ENCODE assay signal across 8 cellular contexts in the genomic region with DNA sequence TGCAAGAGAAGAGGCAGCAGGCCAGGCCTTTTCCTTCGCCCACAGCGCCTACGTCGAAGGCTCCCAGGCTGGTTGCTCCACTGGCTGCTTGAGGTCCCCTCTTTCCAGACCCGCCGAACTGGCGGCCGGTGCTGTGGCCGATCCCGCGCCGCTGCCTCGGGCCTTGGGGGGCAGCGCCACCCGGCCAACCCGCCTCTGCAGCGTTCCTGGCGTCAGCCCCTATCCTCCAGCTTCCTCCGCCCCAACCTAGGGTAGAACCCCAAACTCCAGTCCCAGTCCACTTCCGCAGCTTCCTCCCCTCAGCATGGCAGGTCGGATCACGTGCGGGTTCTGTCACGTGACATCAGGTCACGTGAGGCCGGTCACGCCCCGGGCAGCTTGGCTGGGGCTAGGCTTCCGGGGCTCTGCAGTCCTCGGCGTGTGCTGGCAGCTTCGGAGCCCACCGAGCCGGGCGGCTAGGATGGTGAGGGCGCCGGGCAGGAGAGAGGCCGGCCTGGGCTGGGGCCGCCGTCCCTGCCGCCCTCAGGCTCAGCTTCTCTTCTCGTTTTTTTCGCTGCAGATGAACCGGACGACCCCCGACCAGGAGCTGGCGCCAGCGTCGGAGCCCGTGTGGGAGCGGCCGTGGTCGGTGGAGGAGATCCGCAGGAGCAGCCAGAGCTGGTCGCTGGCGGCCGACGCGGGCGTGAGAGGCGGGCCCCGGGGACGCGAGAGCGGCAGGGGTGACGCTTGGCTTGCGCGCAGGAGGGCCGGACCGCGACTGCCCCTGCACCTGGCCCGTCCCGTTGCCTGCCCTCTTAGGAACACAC. TPM values are rescaled to one million over a fixed set of nuclear protein-coding genes. Genes with fewer than 3 reads are reported as not detected.
DNase-seq lines count a peak whose midpoint lies in the region; ATAC-seq and TF ChIP-seq lines count a peak whose summit lies in the region.
"Not testable (repeated sequence)": the region's sequence is repeated elsewhere in the genome, so short reads cannot be mapped to it uniquely, and the experiment has no call there.

A gene with protein sequence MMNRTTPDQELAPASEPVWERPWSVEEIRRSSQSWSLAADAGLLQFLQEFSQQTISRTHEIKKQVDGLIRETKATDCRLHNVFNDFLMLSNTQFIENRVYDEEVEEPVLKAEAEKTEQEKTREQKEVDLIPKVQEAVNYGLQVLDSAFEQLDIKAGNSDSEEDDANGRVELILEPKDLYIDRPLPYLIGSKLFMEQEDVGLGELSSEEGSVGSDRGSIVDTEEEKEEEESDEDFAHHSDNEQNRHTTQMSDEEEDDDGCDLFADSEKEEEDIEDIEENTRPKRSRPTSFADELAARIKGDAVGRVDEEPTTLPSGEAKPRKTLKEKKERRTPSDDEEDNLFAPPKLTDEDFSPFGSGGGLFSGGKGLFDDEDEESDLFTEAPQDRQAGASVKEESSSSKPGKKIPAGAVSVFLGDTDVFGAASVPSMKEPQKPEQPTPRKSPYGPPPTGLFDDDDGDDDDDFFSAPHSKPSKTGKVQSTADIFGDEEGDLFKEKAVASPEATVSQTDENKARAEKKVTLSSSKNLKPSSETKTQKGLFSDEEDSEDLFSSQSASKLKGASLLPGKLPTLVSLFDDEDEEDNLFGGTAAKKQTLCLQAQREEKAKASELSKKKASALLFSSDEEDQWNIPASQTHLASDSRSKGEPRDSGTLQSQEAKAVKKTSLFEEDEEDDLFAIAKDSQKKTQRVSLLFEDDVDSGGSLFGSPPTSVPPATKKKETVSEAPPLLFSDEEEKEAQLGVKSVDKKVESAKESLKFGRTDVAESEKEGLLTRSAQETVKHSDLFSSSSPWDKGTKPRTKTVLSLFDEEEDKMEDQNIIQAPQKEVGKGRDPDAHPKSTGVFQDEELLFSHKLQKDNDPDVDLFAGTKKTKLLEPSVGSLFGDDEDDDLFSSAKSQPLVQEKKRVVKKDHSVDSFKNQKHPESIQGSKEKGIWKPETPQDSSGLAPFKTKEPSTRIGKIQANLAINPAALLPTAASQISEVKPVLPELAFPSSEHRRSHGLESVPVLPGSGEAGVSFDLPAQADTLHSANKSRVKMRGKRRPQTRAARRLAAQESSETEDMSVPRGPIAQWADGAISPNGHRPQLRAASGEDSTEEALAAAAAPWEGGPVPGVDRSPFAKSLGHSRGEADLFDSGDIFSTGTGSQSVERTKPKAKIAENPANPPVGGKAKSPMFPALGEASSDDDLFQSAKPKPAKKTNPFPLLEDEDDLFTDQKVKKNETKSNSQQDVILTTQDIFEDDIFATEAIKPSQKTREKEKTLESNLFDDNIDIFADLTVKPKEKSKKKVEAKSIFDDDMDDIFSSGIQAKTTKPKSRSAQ (N-terminal part only) (plus strand): TSS at position 409 of the 806 bp plus-strand sequence. CDS start 52 bp downstream, at position 461.

- H3K9me3 Mint-ChIP-seq in GM23338; activated T-helper 2 cell treated with anti-CD3 and anti-CD28 coated beads, Interferon-gamma antibody, Interleukin-2, Interleukin-4, amounts not matched to agents 10 μg/mL and 5 μg/mL and 100 μg/mL, durations not matched to agents 14 hours and 24 hours and 36 hours; natural killer cell: not testable (repeated sequence)

- H3K4me3 ChIP-seq in GM23338 (peak within 1 kb of the TSS; percentile 69), RWPE2 (ENCODE audit: severe bottlenecking) (peak within 1 kb of the TSS; percentile 50), fibroblast of pulmonary artery (replicated peaks; ENCODE audit: low read depth, low read length) (peak within 1 kb of the TSS; percentile 67)

- H3K36me3 ChIP-seq in GM23338 (ENCODE audit: insufficient read depth); RWPE2 (ENCODE audit: low read depth): not testable (repeated sequence)

- not testable (repeated sequence) for H3K9me2 ChIP-seq in GM23338 (ENCODE audit: insufficient read depth)

- not testable (repeated sequence) for H3K27me3 ChIP-seq in GM23338 (ENCODE audit: insufficient read depth); RWPE2 (ENCODE audit: insufficient read depth, poor library complexity, severe bottlenecking)

- H3K4me1 ChIP-seq in GM23338 (ENCODE audit: insufficient read depth); RWPE2 (ENCODE audit: insufficient read depth, poor library complexity, severe bottlenecking): not testable (repeated sequence)

- not testable (repeated sequence) for H2AFZ ChIP-seq in GM23338

- not testable (repeated sequence) for H3F3A ChIP-seq in GM23338 (replicated peaks; ENCODE audit: low read depth)

- not testable (repeated sequence) for H3K4me1 Mint-ChIP-seq in GM23338; activated T-helper 2 cell treated with anti-CD3 and anti-CD28 coated beads, Interferon-gamma antibody, Interleukin-2, Interleukin-4, amounts not matched to agents 10 μg/mL and 5 μg/mL and 100 μg/mL, durations not matched to agents 14 hours and 24 hours and 36 hours (ENCODE audit: low read depth); natural killer cell

- H4K20me1 ChIP-seq in GM23338 (replicated peaks; ENCODE audit: insufficient read depth): not testable (repeated sequence)

- not testable (repeated sequence) for H3K27ac ChIP-seq in GM23338 (ENCODE audit: low read depth); RWPE2 (ENCODE audit: poor library complexity, severe bottlenecking)

- not testable (repeated sequence) for H3K9me3 ChIP-seq in RWPE2 (ENCODE audit: severe bottlenecking)

- TF ChIP-seq CTCF in GM23338 (conservative IDR thresholded peaks at IDR 0.05; ENCODE audit: low read depth in 2 of 2); RWPE2 (IDR thresholded peaks at IDR 0.05; ENCODE audit: poor library complexity, severe bottlenecking); fibroblast of pulmonary artery (IDR thresholded peaks at IDR 0.05; ENCODE audit: low read length, missing control alignments); natural killer cell (IDR thresholded peaks at IDR 0.05): not testable (repeated sequence)

- H3K27me3 Mint-ChIP-seq in GM23338 (ENCODE audit: insufficient read depth, low read depth, poor library complexity); activated T-helper 2 cell treated with anti-CD3 and anti-CD28 coated beads, Interferon-gamma antibody, Interleukin-2, Interleukin-4, amounts not matched to agents 10 μg/mL and 5 μg/mL and 100 μg/mL, durations not matched to agents 14 hours and 24 hours and 36 hours (ENCODE audit: low read depth); natural killer cell (ENCODE audit: low read depth in 2 of 2): not testable (repeated sequence)

- H3K4me3 Mint-ChIP-seq in GM23338: peak within 1 kb of the TSS; percentile 66
- H3K4me3 Mint-ChIP-seq in activated T-helper 2 cell treated with anti-CD3 and anti-CD28 coated beads, Interferon-gamma antibody, Interleukin-2, Interleukin-4, amounts not matched to agents 10 μg/mL and 5 μg/mL and 100 μg/mL, durations not matched to agents 14 hours and 24 hours and 36 hours (ENCODE audit: low read depth): peak within 1 kb of the TSS; percentile 70
- H3K4me3 Mint-ChIP-seq in natural killer cell: peak within 1 kb of the TSS; percentile 85

- H3K27ac Mint-ChIP-seq in GM23338: not testable (repeated sequence)
- H3K27ac Mint-ChIP-seq in activated T-helper 2 cell treated with anti-CD3 and anti-CD28 coated beads, Interferon-gamma antibody, Interleukin-2, Interleukin-4, amounts not matched to agents 10 μg/mL and 5 μg/mL and 100 μg/mL, durations not matched to agents 14 hours and 24 hours and 36 hours: peak within 1 kb of the TSS; percentile 60
- peak within 1 kb of the TSS; percentile 71 to 86 for H3K27ac Mint-ChIP-seq in natural killer cell

- H3K36me3 Mint-ChIP-seq in GM23338 (ENCODE audit: low read depth); activated T-helper 2 cell treated with anti-CD3 and anti-CD28 coated beads, Interferon-gamma antibody, Interleukin-2, Interleukin-4, amounts not matched to agents 10 μg/mL and 5 μg/mL and 100 μg/mL, durations not matched to agents 14 hours and 24 hours and 36 hours (ENCODE audit: low read depth); natural killer cell: not testable (repeated sequence)

- not testable (repeated sequence) for H3K79me2 ChIP-seq in GM23338 (replicated peaks; ENCODE audit: insufficient read depth)

- H3K4me2 ChIP-seq in GM23338: peak within 1 kb of the TSS; percentile 75

- ATAC-seq in GM23338 (peak; percentile 91), RWPE2 (ENCODE audit: low read depth) (peak; percentile 81), natural killer cell (peak; percentile 91 to 98 (median 92))

- intact Hi-C loops in activated T-helper 2 cell treated with anti-CD3 and anti-CD28 coated beads, Interferon-gamma antibody, Interleukin-2, Interleukin-4, amounts not matched to agents 10 μg/mL and 5 μg/mL and 100 μg/mL, durations not matched to agents 14 hours and 24 hours and 36 hours (cut with micrococcal nuclease): not testable (repeated sequence)
- intact Hi-C loops in natural killer cell (cut with micrococcal nuclease): loop anchor here (10.0 kb wide), 1 partner anchor 557 kb away; a partner anchor contains a TSS

- DNase-seq in EL (peak; percentile 87), GM23338 (ENCODE audit: low spot score) (peak; percentile 65), Kasumi-1 (lab: John Stamatoyannopoulos, UW) (peak; percentile 73 to 84), RWPE2 (ENCODE audit: low spot score) (peak; percentile 73), fibroblast of pulmonary artery (ENCODE audit: low read depth) (peak; percentile 68), natural killer cell (peak; percentile 97)
- DNase-seq in activated T-helper 2 cell treated with anti-CD3 and anti-CD28 coated beads, Interferon-gamma antibody, Interleukin-2, Interleukin-4, amounts not matched to agents 10 μg/mL and 5 μg/mL and 100 μg/mL, durations not matched to agents 14 hours and 24 hours and 36 hours (ENCODE audit: low spot score): peak; percentile 86
- DNase-seq in stimulated activated naive CD4-positive, alpha-beta T cell (lab: John Stamatoyannopoulos, UW): peak; percentile 40 to 95 (median 94)

RNA-seq across cellular contexts. Expression of the gene that starts here (rescaled TPM):
- 24.5 and 26.4 TPM in 2 replicates for total RNA-seq in GM23338 (2014; rRNA removed; shearing (Covaris generic))
- polyA plus RNA-seq in GM23338 (2016; fragmentation: Nextera tagmentation; extraction: Ambion mirVana): 12.9 and 13.2 TPM in 2 replicates
- 23.2 and 25.0 TPM in 2 replicates for total RNA-seq in activated T-helper 2 cell treated with anti-CD3 and anti-CD28 coated beads, Interferon-gamma antibody, Interleukin-2, Interleukin-4, amounts not matched to agents 10 μg/mL and 5 μg/mL and 100 μg/mL, durations not matched to agents 14 hours and 24 hours and 36 hours
- 10 to 100 TPM; 58.8 to 69.7 (median 60.2) TPM for total RNA-seq in natural killer cell
